ENCODE assay signal across 19 cellular contexts in genomic region chr1:104878203-104878911, GRCh38.
A peak's percentile ranks its signal among the peaks of the same experiment; 100 is the strongest.
DNase-seq lines count a peak whose midpoint lies in the region; ATAC-seq and TF ChIP-seq lines count a peak whose summit lies in the region.
"Had no signal": no experiment of that assay in that cellular context is flagged by ENCODE, and none has a peak within 500 bp of the region (broad histone marks: within the 10 kb centered on the region; RNA-seq: fewer than 3 reads in every experiment).

No MANE protein-coding gene starts in this region.

- H3K27me3 ChIP-seq in SK-N-SH (ENCODE audit: insufficient read depth) (no peaks in the 10 kb centered on the region), Loucy (ENCODE audit: insufficient read depth, low read length, poor library complexity, severe bottlenecking) (no peaks in the 10 kb centered on the region), GM23248 (replicated peaks; ENCODE audit: insufficient read depth) (no peaks in the 10 kb centered on the region)
- H3K27me3 ChIP-seq: upper lobe of left lung had no signal

- H3K4me1 ChIP-seq in SK-N-SH (ENCODE audit: control insufficient read depth in 1 of 2, insufficient read depth in 2 of 2, low read depth in 1 of 2, low read length in 1 of 2) (no peaks in the 10 kb centered on the region), Loucy (ENCODE audit: insufficient read depth, low read length, poor library complexity, severe bottlenecking) (no peaks in the 10 kb centered on the region), GM23248 (ENCODE audit: insufficient read depth) (no peaks in the 10 kb centered on the region)
- H3K4me1 ChIP-seq: upper lobe of left lung had no signal

- H3K4me2 ChIP-seq in SK-N-SH (no peak overlapping the region), Loucy (ENCODE audit: low read depth, low read length, poor library complexity, severe bottlenecking) (no peak overlapping the region), GM23248 (ENCODE audit: unreplicated experiment) (no peak overlapping the region)

- H3K9me3 ChIP-seq in SK-N-SH: no peaks in the 10 kb centered on the region
- no peaks in the 10 kb centered on the region for H3K9me3 ChIP-seq in Loucy (ENCODE audit: insufficient read depth, low read depth, low read length)
- no peaks in the 10 kb centered on the region for H3K9me3 ChIP-seq in GM23248 (ENCODE audit: low read depth)
- H3K9me3 ChIP-seq: mucosa of descending colon, upper lobe of left lung had no signal

- TF ChIP-seq CTCF in SK-N-SH (IDR thresholded peaks at IDR 0.05) (peak; percentile 17; the same call in 1 of the 2 replicates), Loucy (conservative IDR thresholded peaks at IDR 0.05; ENCODE audit: low read length) (peak; percentile 39; the same call in 1 of the 2 replicates), choroid plexus epithelial cell (conservative IDR thresholded peaks at IDR 0.05; ENCODE audit: low read depth, low read length) (peak; percentile 12)

- no peak for TF ChIP-seq RAD21 in SK-N-SH (IDR thresholded peaks at IDR 0.05; ENCODE audit: low read length)

- TF ChIP-seq EP300 in SK-N-SH (IDR thresholded peaks at IDR 0.05; ENCODE audit: borderline replicate concordance in 1 of 2, low read depth in 1 of 2, low read length in 1 of 2): no peak

- 66% methylated on average over 5 of the region's 5 CpGs for WGBS in SK-N-SH (ENCODE audit: low lambda C conversion rate)
- 15% methylated on average over 5 of the region's 5 CpGs for WGBS in GM23248 (ENCODE audit: low coverage in 1 of 2, low lambda C conversion rate in 2 of 2, missing lambda C conversion rate in 2 of 2), 2 experiments

- H3K27ac ChIP-seq in SK-N-SH (ENCODE audit: low read depth in 2 of 2, low read length in 1 of 2): no peak overlapping the region
- no peak overlapping the region for H3K27ac ChIP-seq in GM23248
- H3K27ac ChIP-seq: upper lobe of left lung had no signal

- H4K20me1 ChIP-seq in SK-N-SH (ENCODE audit: insufficient read depth) (no peaks in the 10 kb centered on the region), Loucy (ENCODE audit: insufficient read depth, low read length, poor library complexity, severe bottlenecking) (no peaks in the 10 kb centered on the region), GM23248 (ENCODE audit: insufficient read depth) (no peaks in the 10 kb centered on the region)

- CTCF ChIA-PET in SK-N-SH (lab: Yijun Ruan, JAX): no interaction called here

- H3K79me2 ChIP-seq in SK-N-SH (ENCODE audit: insufficient read depth): no peaks in the 10 kb centered on the region
- H3K79me2 ChIP-seq in Loucy (ENCODE audit: insufficient read depth, low read length): no peaks in the 10 kb centered on the region
- H3K79me2 ChIP-seq in GM23248 (ENCODE audit: insufficient read depth): no peaks in the 10 kb centered on the region

- no peaks in the 10 kb centered on the region for H3K9me2 ChIP-seq in SK-N-SH
- no peaks in the 10 kb centered on the region for H3K9me2 ChIP-seq in Loucy (replicated peaks; ENCODE audit: low read depth, low read length)
- H3K9me2 ChIP-seq in GM23248 (ENCODE audit: insufficient read depth): no peaks in the 10 kb centered on the region

- in situ Hi-C loops in GM23248 (cut with MboI): no loop called here

- H3K9ac ChIP-seq in SK-N-SH: no peak overlapping the region
- H3K9ac ChIP-seq in Loucy (ENCODE audit: low read depth, low read length, poor library complexity, severe bottlenecking): no peak overlapping the region
- H3K9ac ChIP-seq in GM23248: no peak overlapping the region

- POLR2A ChIA-PET in SK-N-SH (lab: Yijun Ruan, JAX): no interaction called here

- DNase-seq in SK-N-SH (no peak), choroid plexus epithelial cell (ENCODE audit: low read depth) (peak; percentile 1), GM23248 (no peak), H4 (ENCODE audit: low spot score) (no peak), NCI-H1417 (lab: John Stamatoyannopoulos, UW) (no peak), CD1c-positive myeloid dendritic cell (ENCODE audit: extremely low spot score) (no peak)
- DNase-seq: activated CD4-positive, alpha-beta T cell treated with anti-CD3 and anti-CD28 coated beads for 1 hour; activated T-cell treated with anti-CD3 and anti-CD28 coated beads, Interleukin-2, amount 50 U/mL, for 72 hours; amygdala; immature natural killer cell; mucosa of descending colon; NCI-H1436 treated with DMSO at 0.1 percent for 48 hours; NCI-H774; stimulated activated CD4-positive, alpha-beta T cell treated with anti-CD3 and anti-CD28 coated beads, Interleukin-4, amount 100 ng/mL, for 1 hour; SW 1271; upper lobe of left lung had no signal

- H3K36me3 ChIP-seq in SK-N-SH (replicated peaks in 1 of 2; ENCODE audit: control insufficient read depth in 1 of 2, insufficient read depth in 2 of 2, low read length in 1 of 2): no peaks in the 10 kb centered on the region
- no peaks in the 10 kb centered on the region for H3K36me3 ChIP-seq in Loucy (ENCODE audit: insufficient read depth, low read length)
- no peaks in the 10 kb centered on the region for H3K36me3 ChIP-seq in GM23248 (ENCODE audit: low read depth)
- H3K36me3 ChIP-seq: upper lobe of left lung had no signal

- H3K4me3 ChIP-seq in SK-N-SH (ENCODE audit: low read depth in 2 of 2, low read length in 1 of 2) (no peak overlapping the region), Loucy (ENCODE audit: low read length, poor library complexity, severe bottlenecking) (no peak overlapping the region), choroid plexus epithelial cell (ENCODE audit: low read depth, low read length) (no peak overlapping the region), GM23248 (no peak overlapping the region)
- H3K4me3 ChIP-seq: mucosa of descending colon, upper lobe of left lung had no signal

- ATAC-seq in SK-N-SH treated with all-trans-retinoic acid at 6 μM for 48 hours: no peak
- ATAC-seq: activated T-cell treated with anti-CD3 and anti-CD28 coated beads, Interleukin-2, amount 50 U/mL, for 72 hours; mucosa of descending colon; stimulated activated effector memory CD8-positive, alpha-beta T cell treated with anti-CD3 and anti-CD28 coated beads, Interleukin-12 subunit alpha, Interleukin-12 subunit beta, amount 100 ng/mL, for 72 hours had no signal

- H2AFZ ChIP-seq in SK-N-SH (ENCODE audit: low read depth) (no peak overlapping the region), Loucy (ENCODE audit: low read length) (no peak overlapping the region), GM23248 (no peak overlapping the region)

- H3F3A ChIP-seq in SK-N-SH (replicated peaks; ENCODE audit: insufficient read depth): no peaks in the 10 kb centered on the region
- no peaks in the 10 kb centered on the region for H3F3A ChIP-seq in Loucy (ENCODE audit: low read depth)
- H3F3A ChIP-seq in GM23248 (ENCODE audit: insufficient read depth): no peaks in the 10 kb centered on the region

TF ChIP-seq in SK-N-SH, 30 proteins besides CTCF, POLR2A, EP300 and RAD21:
- TF ChIP-seq, protein P1, sequence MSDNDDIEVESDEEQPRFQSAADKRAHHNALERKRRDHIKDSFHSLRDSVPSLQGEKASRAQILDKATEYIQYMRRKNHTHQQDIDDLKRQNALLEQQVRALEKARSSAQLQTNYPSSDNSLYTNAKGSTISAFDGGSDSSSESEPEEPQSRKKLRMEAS (IDR thresholded peaks at IDR 0.05; ENCODE audit: low read depth): no peak
- TF ChIP-seq RXRA (IDR thresholded peaks at IDR 0.05; ENCODE audit: borderline replicate concordance, low read depth) (no peak), RFX5 (IDR thresholded peaks at IDR 0.05; ENCODE audit: low read length) (no peak), TEAD4 (IDR thresholded peaks at IDR 0.05; ENCODE audit: borderline replicate concordance, insufficient read depth) (no peak), RCOR1 (IDR thresholded peaks at IDR 0.05; ENCODE audit: low read length) (no peak), ELF1 (IDR thresholded peaks at IDR 0.05) (no peak), POLR2AphosphoS5 (IDR thresholded peaks at IDR 0.05; ENCODE audit: low read depth, low read length) (no peak), SMC3 (IDR thresholded peaks at IDR 0.05; ENCODE audit: low read depth, low read length) (no peak)
- TF ChIP-seq, protein P2, sequence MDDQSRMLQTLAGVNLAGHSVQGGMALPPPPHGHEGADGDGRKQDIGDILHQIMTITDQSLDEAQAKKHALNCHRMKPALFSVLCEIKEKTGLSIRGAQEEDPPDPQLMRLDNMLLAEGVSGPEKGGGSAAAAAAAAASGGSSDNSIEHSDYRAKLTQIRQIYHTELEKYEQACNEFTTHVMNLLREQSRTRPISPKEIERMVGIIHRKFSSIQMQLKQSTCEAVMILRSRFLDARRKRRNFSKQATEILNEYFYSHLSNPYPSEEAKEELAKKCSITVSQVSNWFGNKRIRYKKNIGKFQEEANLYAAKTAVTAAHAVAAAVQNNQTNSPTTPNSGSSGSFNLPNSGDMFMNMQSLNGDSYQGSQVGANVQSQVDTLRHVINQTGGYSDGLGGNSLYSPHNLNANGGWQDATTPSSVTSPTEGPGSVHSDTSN (IDR thresholded peaks at IDR 0.05): no peak
TF ChIP-seq in SK-N-SH: peak in this region for 0.

TF ChIP-seq in SK-N-SH treated with all-trans-retinoic acid at 6 μM for 48 hours, 23 proteins besides CTCF, POLR2A, EP300 and RAD21 (continues in another document):
- TF ChIP-seq ZNF565 (CRISPR knock-in tag; conservative IDR thresholded peaks at IDR 0.05; ENCODE audit: low read depth): no peak
- no peak for TF ChIP-seq ZNF8 (CRISPR knock-in tag; IDR thresholded peaks at IDR 0.05)
- TF ChIP-seq ARNTL (CRISPR knock-in tag; IDR thresholded peaks at IDR 0.05; ENCODE audit: borderline replicate concordance, low read depth): no peak
- TF ChIP-seq ZNF70 (CRISPR knock-in tag; IDR thresholded peaks at IDR 0.05): no peak
- TF ChIP-seq PPARA (CRISPR knock-in tag; IDR thresholded peaks at IDR 0.05; ENCODE audit: borderline replicate concordance): no peak
- TF ChIP-seq POU6F1 (CRISPR knock-in tag; IDR thresholded peaks at IDR 0.05; ENCODE audit: borderline replicate concordance, low read depth): no peak
- no peak for TF ChIP-seq OSR1 (CRISPR knock-in tag; IDR thresholded peaks at IDR 0.05)
